8 cellular contexts compared by ENCODE assay signal in genomic region chr16:67528222-67528869, GRCh38. TPM values are rescaled to one million over a fixed set of nuclear protein-coding genes. Genes with fewer than 3 reads are reported as not detected.
A peak's percentile ranks its signal among the peaks of the same experiment; 100 is the strongest.
DNase-seq lines count a peak whose midpoint lies in the region; ATAC-seq, FAIRE-seq and TF ChIP-seq lines count a peak whose summit lies in the region.

TSS of gene RIPOR1 (plus strand) at chr16:67528829. CDS start at chr16:67538447, 9,618 bp downstream.

- in situ Hi-C loops in K562 (cut with MboI): loop anchor here (10.0 kb wide), 2 partner anchors 396 to 716 kb away; partner anchors contain the start of gene PLA2G15

- POLR2A ChIA-PET in K562 (lab: Yijun Ruan, JAX): interaction anchor here (0.5 to 1.6 kb wide), 6 partner anchors 33 to 298 kb away, joined by 3 to 5 read pairs (median 3); partner anchors contain the start of gene ACD

- TF ChIP-seq POLR2A in K562 (conservative IDR thresholded peaks at IDR 0.05): no peak

- peak; percentile 36 for ATAC-seq in GM19397 (IDR thresholded peaks at IDR 0.05; ENCODE audit: unreplicated experiment)
- peak; percentile 82 for ATAC-seq in K562
- peak; percentile 62 to 75 (median 68) for ATAC-seq in psoas muscle

- H3K9me1 ChIP-seq in K562 (ENCODE audit: control insufficient read depth, insufficient read depth, low read length): no peaks in the 10 kb centered on the region

- 37% methylated on average over 21 of the region's 45 CpGs for WGBS in K562 (ENCODE audit: insufficient coverage, low coverage, missing lambda C conversion rate)
- 7 to 17% (median 9%) methylated on average over 26 to 45 of the region's 45 CpGs for WGBS in psoas muscle, 3 donors

- H3K27ac ChIP-seq in K562 (ENCODE audit: extremely low read depth, low read depth, low read length): peak within 1 kb of the TSS; percentile 77
- peak within 1 kb of the TSS; percentile 80 for H3K27ac ChIP-seq in psoas muscle

- no peak for TF ChIP-seq EP300 in K562 (IDR thresholded peaks at IDR 0.05; ENCODE audit: low read length)

- H3K9ac ChIP-seq in K562 (ENCODE audit: insufficient read depth in 1 of 2, low read depth in 2 of 2, low read length in 2 of 2): peak within 1 kb of the TSS; percentile 62 to 92

- no peaks in the 10 kb centered on the region; the same call in 1 of the 2 replicates for H4K20me1 ChIP-seq in K562 (replicated peaks; ENCODE audit: control insufficient read depth, insufficient read depth, low read length)

- FAIRE-seq in K562 (lab: Jason Lieb, UNC): no peak

- H3K27me3 ChIP-seq in K562 (ENCODE audit: control insufficient read depth in 2 of 2, insufficient read depth in 2 of 2, low read length in 2 of 2): no peaks in the 10 kb centered on the region
- no peaks in the 10 kb centered on the region for H3K27me3 ChIP-seq in psoas muscle (ENCODE audit: insufficient read depth in 3 of 3, low read length in 2 of 3)

- H2AFZ ChIP-seq in K562 (ENCODE audit: low read depth, low read length): peak within 1 kb of the TSS; percentile 94

- TF ChIP-seq RAD21 in K562 (CRISPR knock-in tag; conservative IDR thresholded peaks at IDR 0.05 in 1 of 2, IDR thresholded peaks at IDR 0.05 in 1 of 2): no peak

- CTCF ChIA-PET in K562 (lab: Yijun Ruan, JAX; ENCODE audit: low intra/inter-chr PET ratio): no interaction called here

- H3K4me3 ChIP-seq in K562 (peak within 1 kb of the TSS; percentile 61), psoas muscle (peak within 1 kb of the TSS; percentile 70)

- peak within 1 kb of the TSS; percentile 64 for H3K4me2 ChIP-seq in K562 (ENCODE audit: insufficient read depth, low read length)

- H3K4me1 ChIP-seq in K562 (replicated peaks in 1 of 2; ENCODE audit: control insufficient read depth in 2 of 2, insufficient read depth in 2 of 2, low read length in 2 of 2) (peaks cover 33 to 63% of the 10 kb centered on the region in 2 experiments), psoas muscle (peaks cover 17% of the 10 kb centered on the region)

- peaks cover 12% of the 10 kb centered on the region; the same call in 2 of the 3 replicates for H3K79me2 ChIP-seq in K562 (ENCODE audit: control insufficient read depth, insufficient read depth, low read length)

- H3K9me3 ChIP-seq in K562 (replicated peaks; ENCODE audit: control insufficient read depth, insufficient read depth, low read depth, low read length): no peaks in the 10 kb centered on the region
- no peaks in the 10 kb centered on the region for H3K9me3 ChIP-seq in psoas muscle

- TF ChIP-seq CTCF in K562 (IDR thresholded peaks at IDR 0.05 in 2 of 3, conservative IDR thresholded peaks at IDR 0.05 in 1 of 3; ENCODE audit: insufficient read depth in 2 of 3, low read depth in 1 of 3, low read length in 3 of 3) (no peak; a peak in 1 of 6 replicates), psoas muscle (IDR thresholded peaks at IDR 0.05) (no peak)

- no peaks in the 10 kb centered on the region for H3K36me3 ChIP-seq in K562 (ENCODE audit: control insufficient read depth, insufficient read depth, low read length)
- H3K36me3 ChIP-seq in psoas muscle (ENCODE audit: insufficient read depth in 1 of 2, low read depth in 1 of 2): no peaks in the 10 kb centered on the region

- DNase-seq in AG08396 (ENCODE audit: low spot score): peak; percentile 83
- peak; percentile 52 for DNase-seq in SK-N-DZ (ENCODE audit: low spot score)
- DNase-seq in K562 (ENCODE audit: extremely low read depth in 1 of 4, low spot score in 3 of 4): peak; percentile 65 to 98 (median 96)
- peak; percentile 78 for DNase-seq in hepatic stellate cell (ENCODE audit: low spot score)
- peak; percentile 67 to 70 for DNase-seq in psoas muscle
- DNase-seq in SIG-M5 (lab: John Stamatoyannopoulos, UW): no peak
- DNase-seq in NCI-H1694 (lab: John Stamatoyannopoulos, UW): no peak

- intact Hi-C loops in K562 (cut with micrococcal nuclease): loop anchor here (10.0 kb wide), 1 partner anchor 406 kb away; the partner anchor contains the start of genes CTRL and PSMB10
- intact Hi-C loops in psoas muscle (cut with DNase I): loop anchor here in 1 of 2 donors (10.0 kb wide), 2 partner anchors 286 to 406 kb away; partner anchors contain the start of genes CTRL and PSMB10

- BruUV-seq in K562 (replicated peaks; lab: Mats Ljungman, UMichigan): no TSS peak

TF ChIP-seq in K562, 482 proteins besides CTCF, POLR2A, EP300 and RAD21 (continues in another document):
- TF ChIP-seq PHTF2 (CRISPR knock-in tag; IDR thresholded peaks at IDR 0.05): no peak
- TF ChIP-seq SP1 (CRISPR knock-in tag; IDR thresholded peaks at IDR 0.05): peak; percentile 46; the same call in 1 of the 2 replicates
- TF ChIP-seq HDAC3 (IDR thresholded peaks at IDR 0.05; ENCODE audit: borderline replicate concordance, partially characterized antibody): no peak
- TF ChIP-seq PTBP1 (IDR thresholded peaks at IDR 0.05; ENCODE audit: low read depth, low read length): no peak
- peak in 1 of 2 experiments; percentile 10; a peak in 1 of 4 replicates for TF ChIP-seq MLLT1 (IDR thresholded peaks at IDR 0.05)
- no peak for TF ChIP-seq GATAD2A (IDR thresholded peaks at IDR 0.05)
- TF ChIP-seq ESRRA (IDR thresholded peaks at IDR 0.05; ENCODE audit: borderline replicate concordance, low read depth): no peak
- TF ChIP-seq ZBTB2 (IDR thresholded peaks at IDR 0.05): peak; percentile 47; the same call in 1 of the 2 replicates
- TF ChIP-seq EGR1 (conservative IDR thresholded peaks at IDR 0.05): peak; percentile 46; the same call in 1 of the 2 replicates
- TF ChIP-seq CTCFL (IDR thresholded peaks at IDR 0.05; ENCODE audit: borderline replicate concordance, insufficient read depth, low read depth, low read length, poor library complexity, severe bottlenecking): peak; percentile 19

RNA-seq across cellular contexts. Expression of gene RIPOR1, which starts in this region (rescaled TPM):
- 15.0 and 16.7 TPM in 2 replicates for polyA plus RNA-seq in SK-N-DZ (2014; cell fraction: cytosol; rRNA removed)
- 21.7 and 69.4 TPM in 2 replicates for polyA plus RNA-seq in SK-N-DZ (2014; cell fraction: nucleus; rRNA removed)
- total RNA-seq in K562 (2011; cell fraction: chromatin; rRNA removed; ENCODE audit: low replicate concordance): 26.1 and 49.9 TPM in 2 replicates
- total RNA-seq in K562 (2011; cell fraction: nucleolus; rRNA removed): 21.0 and 27.9 TPM in 2 replicates
- total RNA-seq in K562 (2011; cell fraction: nucleoplasm; rRNA removed): 23.4 and 27.7 TPM in 2 replicates
- 3.5 and 7.9 TPM in 2 replicates for total RNA-seq in K562 (2014; rRNA removed)
- 1.2 and 1.4 TPM in 2 replicates for total RNA-seq in K562 (2014; rRNA removed; fragmentation: Illumina TruSeq; extraction: Trizol)
- 3.0 and 3.1 TPM in 2 replicates for total RNA-seq in K562 (2015; rRNA removed; fragmentation: Illumina TruSeq; extraction: Trizol)
- 25.4 and 31.1 TPM in 2 replicates for total RNA-seq in K562 (2021)
- polyA plus RNA-seq in K562 (2011; rRNA removed): 2.2 and 6.3 TPM in 2 replicates
- polyA plus RNA-seq in K562 (2011; cell fraction: cytosol; rRNA removed): 1.4 and 2.4 TPM in 2 replicates
- 19.6 and 20.6 TPM in 2 replicates for polyA plus RNA-seq in K562 (2011; cell fraction: nucleus; rRNA removed)
- polyA plus RNA-seq in K562 (2012): 14.5 and 15.2 TPM in 2 replicates
- polyA plus RNA-seq in K562 (2014; fragmentation: Illumina TruSeq; extraction: Trizol): 10.0 and 14.1 TPM in 2 replicates
- polyA plus RNA-seq in K562 (2014; fragmentation: Nextera tagmentation; extraction: Ambion mirVana): under 1 TPM; 0.36 to 0.37 TPM
- 7.2 and 9.2 TPM in 2 replicates for polyA plus RNA-seq in K562 (2014; rRNA removed)
- polyA minus RNA-seq in K562 (2011; rRNA and poly(A)+ RNA removed): 4.9 and 6.9 TPM in 2 replicates
- 8.8 and 31.9 TPM in 2 replicates for polyA minus RNA-seq in K562 (2011; cell fraction: cytosol; rRNA and poly(A)+ RNA removed)
- 7.0 and 19.2 TPM in 2 replicates for polyA minus RNA-seq in K562 (2011; cell fraction: nucleus; rRNA and poly(A)+ RNA removed)
- total RNA-seq in psoas muscle: 10 to 100 TPM; 34.1 to 58.1 (median 49.5) TPM
- polyA plus RNA-seq in psoas muscle: 10 to 100 TPM; 16.5 to 27.4 (median 20.6) TPM

Comparison
In these comparisons a context has a peak if more than half of its experiments do, and no peak if none do; other contexts are left out.
1. DNase-seq: peak in AG08396 (single experiment), SK-N-DZ (single experiment), K562 (4 of 4), hepatic stellate cell (single experiment) and psoas muscle (2 of 2); none in SIG-M5 (single experiment) and NCI-H1694 (single experiment).
2. Peak in every context shown above with its lines, with median percentiles within 50 percentile points of each other: ATAC-seq.